ENCODE assay signal across 22 cellular contexts in the genomic region with DNA sequence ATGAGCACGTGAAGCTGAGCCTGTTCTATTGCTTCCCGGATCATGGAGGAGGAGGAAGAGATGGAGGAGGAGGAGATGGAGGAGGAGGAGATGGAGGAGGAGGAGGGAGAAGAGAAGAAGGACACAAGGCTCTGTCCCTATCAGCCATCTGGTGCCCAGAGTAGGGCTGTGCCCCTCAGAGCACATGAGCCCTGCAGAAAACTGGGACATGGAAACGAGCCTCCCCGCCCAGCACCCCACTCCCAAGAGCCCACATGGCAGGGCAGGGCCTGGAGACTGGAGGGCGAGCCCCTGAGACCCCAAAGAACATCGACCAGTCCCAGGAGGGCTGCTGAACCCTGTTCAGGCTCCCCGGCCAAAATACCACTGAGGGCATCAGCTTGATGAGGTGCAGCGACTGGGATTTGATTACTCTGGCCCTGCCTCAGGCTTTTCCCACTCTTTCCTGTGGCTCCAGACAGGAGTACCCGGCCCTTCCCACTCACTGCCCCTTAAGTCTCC.
"Had no signal": no experiment of that assay in that cellular context is flagged by ENCODE, and none has a peak within 500 bp of the region (broad histone marks: within the 10 kb centered on the region; RNA-seq: fewer than 3 reads in every experiment).

No MANE protein-coding gene starts in this region.

- H3K4me3 ChIP-seq: colonic mucosa, gastroesophageal sphincter, hepatocyte, mucosa of descending colon, pancreas, psoas muscle, smooth muscle cell, tibial nerve had no signal

- H3K36me3 ChIP-seq: colonic mucosa, gastroesophageal sphincter, pancreas, tibial nerve had no signal

- H2AFZ ChIP-seq: hepatocyte had no signal

- H3K9me3 ChIP-seq: colonic mucosa, gastroesophageal sphincter, mucosa of descending colon, pancreas, psoas muscle, tibial nerve had no signal

- DNase-seq: activated CD8-positive, alpha-beta memory T cell treated with anti-CD3 and anti-CD28 coated beads, Interleukin-2, amount 50 U/mL, for 4 hours; activated naive CD4-positive, alpha-beta T cell treated with Interleukin-2 at 50 U/mL for 16 hours; activated T-cell treated with anti-CD3 and anti-CD28 coated beads, Interleukin-2, amount 50 U/mL, for 72 hours; effector memory CD8-positive, alpha-beta T cell; erythroblast; islet precursor cell; psoas muscle; stimulated activated CD4-positive, alpha-beta T cell treated with anti-CD3 and anti-CD28 coated beads, Interleukin-2, amount 100 ng/mL, for 24 hours; T-cell; T-helper 9 cell had no signal

- ATAC-seq: effector memory CD8-positive, alpha-beta T cell; gastroesophageal sphincter; psoas muscle had no signal

- H3K36me3 Mint-ChIP-seq: activated CD4-positive, alpha-beta memory T cell treated with anti-CD3 and anti-CD28 coated beads for 36 hours; T-cell had no signal

- H3K4me1 ChIP-seq: colonic mucosa, pancreas had no signal

- H3K27me3 ChIP-seq: colonic mucosa, gastroesophageal sphincter, hepatocyte, pancreas, tibial nerve had no signal

- H3K4me2 ChIP-seq: hepatocyte, smooth muscle cell had no signal

- H3K4me3 Mint-ChIP-seq: activated CD4-positive, alpha-beta memory T cell treated with anti-CD3 and anti-CD28 coated beads for 36 hours; activated naive CD8-positive, alpha-beta T cell; nephron progenitor cell had no signal

- H3K9me3 Mint-ChIP-seq: activated CD4-positive, alpha-beta memory T cell treated with anti-CD3 and anti-CD28 coated beads for 36 hours; activated T-cell treated with anti-CD3 and anti-CD28 coated beads, Interleukin-2, amount 50 U/mL, for 72 hours; central memory CD8-positive, alpha-beta T cell; effector memory CD8-positive, alpha-beta T cell; nephron progenitor cell; T-cell had no signal

- H3K27ac ChIP-seq: colonic mucosa, gastroesophageal sphincter, hepatocyte, pancreas, psoas muscle, tibial nerve, VCaP had no signal
